1 cellular context compared by ENCODE assay signal in genomic region chr5:120098902-120099301, GRCh38.
TF ChIP-seq lines count a peak whose summit lies in the region.

No MANE protein-coding gene starts in this region.

TF ChIP-seq in GM23338, 12 proteins besides CTCF, POLR2A, EP300 and RAD21 (continued from another document):
- no peak for TF ChIP-seq ZNF462 (CRISPR knock-in tag; IDR thresholded peaks at IDR 0.05)
- no peak for TF ChIP-seq NANOG (IDR thresholded peaks at IDR 0.05; ENCODE audit: borderline replicate concordance)
- no peak for TF ChIP-seq EZH2phosphoT487 (IDR thresholded peaks at IDR 0.05; ENCODE audit: unreplicated experiment)
- TF ChIP-seq EZH2 (IDR thresholded peaks at IDR 0.05; ENCODE audit: low read depth, unreplicated experiment) = no peak
- no peak for TF ChIP-seq POLR2AphosphoS5 (IDR thresholded peaks at IDR 0.05; ENCODE audit: low read depth)
- no peak for TF ChIP-seq JUNB (IDR thresholded peaks at IDR 0.05; ENCODE audit: unreplicated experiment)
- TF ChIP-seq ETS1 (IDR thresholded peaks at IDR 0.05) = no peak
- TF ChIP-seq ZNF331 (CRISPR knock-in tag; IDR thresholded peaks at IDR 0.05; ENCODE audit: low read depth) = no peak
- no peak for TF ChIP-seq CREB1 (CRISPR knock-in tag; IDR thresholded peaks at IDR 0.05; ENCODE audit: low read depth)
- no peak for TF ChIP-seq STAT1 (IDR thresholded peaks at IDR 0.05; ENCODE audit: unreplicated experiment)
- no peak for TF ChIP-seq ZNF114 (CRISPR knock-in tag; IDR thresholded peaks at IDR 0.05)
